Comparison of ENCODE assay signal across 14 cellular contexts in the genomic region with DNA sequence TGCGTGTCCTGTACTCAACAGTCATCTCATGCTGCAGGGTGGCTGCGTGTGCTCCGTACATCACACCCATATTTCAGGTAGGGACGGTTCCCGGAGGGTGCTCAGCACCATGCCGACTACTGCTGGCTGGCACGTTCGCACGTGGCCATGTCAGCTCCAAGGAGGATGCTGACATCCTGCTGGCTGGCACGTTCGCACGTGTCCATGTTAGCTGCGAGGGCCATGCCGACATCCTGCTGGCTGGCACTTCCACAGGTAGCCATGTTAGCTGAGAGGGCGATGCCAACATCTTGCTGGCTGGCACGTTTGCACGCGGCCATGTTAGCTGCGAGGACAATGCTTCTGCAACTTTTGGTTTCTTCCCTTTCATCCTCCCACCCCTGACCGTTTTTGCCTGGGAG.
"Had no signal": no experiment of that assay in that cellular context is flagged by ENCODE, and none has a peak within 500 bp of the region (broad histone marks: within the 10 kb centered on the region; RNA-seq: fewer than 3 reads in every experiment).

No MANE protein-coding gene starts in this region.

- H3K4me1 ChIP-seq: adrenal gland, gastroesophageal sphincter, lower lobe of right lung, SJSA1, thyroid gland had no signal

- H3K4me3 Mint-ChIP-seq: activated CD4-positive, alpha-beta memory T cell treated with anti-CD3 and anti-CD28 coated beads for 36 hours; activated T-helper 17 cell treated with anti-CD3 and anti-CD28 coated beads, Interleukin-2, amount 50 U/mL, for 72 hours; effector memory CD8-positive, alpha-beta T cell; naive thymus-derived CD8-positive, alpha-beta T cell had no signal

- H3K9me3 ChIP-seq: adrenal gland, gastroesophageal sphincter, lower lobe of right lung, SJSA1, thyroid gland had no signal

- ATAC-seq: activated T-helper 17 cell treated with anti-CD3 and anti-CD28 coated beads, Interleukin-2, amount 50 U/mL, for 72 hours; effector memory CD8-positive, alpha-beta T cell; gastroesophageal sphincter; lower lobe of right lung; naive thymus-derived CD8-positive, alpha-beta T cell had no signal

- H3K27ac Mint-ChIP-seq: activated CD4-positive, alpha-beta memory T cell treated with anti-CD3 and anti-CD28 coated beads for 36 hours; activated T-helper 17 cell treated with anti-CD3 and anti-CD28 coated beads, Interleukin-2, amount 50 U/mL, for 72 hours; effector memory CD8-positive, alpha-beta T cell had no signal

- H3K36me3 Mint-ChIP-seq: activated CD4-positive, alpha-beta memory T cell treated with anti-CD3 and anti-CD28 coated beads for 36 hours; naive thymus-derived CD8-positive, alpha-beta T cell had no signal

- H3K36me3 ChIP-seq: adrenal gland, gastroesophageal sphincter, lower lobe of right lung, SJSA1, thyroid gland had no signal

- H3K4me3 ChIP-seq: adrenal gland, gastroesophageal sphincter, lower lobe of right lung, SJSA1, thyroid gland had no signal

- H3K27me3 ChIP-seq: adrenal gland, thyroid gland had no signal

- DNase-seq: activated CD4-positive, alpha-beta memory T cell treated with anti-CD3 and anti-CD28 coated beads for 36 hours; activated naive CD4-positive, alpha-beta T cell treated with anti-CD3 and anti-CD28 coated beads, Interleukin-2, amount 50 U/mL, for 16 hours; effector memory CD8-positive, alpha-beta T cell; lower lobe of right lung; naive thymus-derived CD8-positive, alpha-beta T cell; stimulated activated CD4-positive, alpha-beta T cell treated with anti-CD3 and anti-CD28 coated beads, Interleukin-4, amount 100 ng/mL, for 4 hours; SW 1271; T-helper 9 cell; thyroid gland had no signal

- H3K27ac ChIP-seq: adrenal gland, epithelial cell of prostate, gastroesophageal sphincter, lower lobe of right lung, SJSA1, thyroid gland had no signal

- H3K9me3 Mint-ChIP-seq: activated CD4-positive, alpha-beta memory T cell treated with anti-CD3 and anti-CD28 coated beads for 36 hours; activated T-helper 17 cell treated with anti-CD3 and anti-CD28 coated beads, Interleukin-2, amount 50 U/mL, for 72 hours; effector memory CD8-positive, alpha-beta T cell had no signal

- H3K4me1 Mint-ChIP-seq: activated T-helper 17 cell treated with anti-CD3 and anti-CD28 coated beads, Interleukin-2, amount 50 U/mL, for 72 hours had no signal
